1 cellular context compared by ENCODE assay signal in the genomic region with DNA sequence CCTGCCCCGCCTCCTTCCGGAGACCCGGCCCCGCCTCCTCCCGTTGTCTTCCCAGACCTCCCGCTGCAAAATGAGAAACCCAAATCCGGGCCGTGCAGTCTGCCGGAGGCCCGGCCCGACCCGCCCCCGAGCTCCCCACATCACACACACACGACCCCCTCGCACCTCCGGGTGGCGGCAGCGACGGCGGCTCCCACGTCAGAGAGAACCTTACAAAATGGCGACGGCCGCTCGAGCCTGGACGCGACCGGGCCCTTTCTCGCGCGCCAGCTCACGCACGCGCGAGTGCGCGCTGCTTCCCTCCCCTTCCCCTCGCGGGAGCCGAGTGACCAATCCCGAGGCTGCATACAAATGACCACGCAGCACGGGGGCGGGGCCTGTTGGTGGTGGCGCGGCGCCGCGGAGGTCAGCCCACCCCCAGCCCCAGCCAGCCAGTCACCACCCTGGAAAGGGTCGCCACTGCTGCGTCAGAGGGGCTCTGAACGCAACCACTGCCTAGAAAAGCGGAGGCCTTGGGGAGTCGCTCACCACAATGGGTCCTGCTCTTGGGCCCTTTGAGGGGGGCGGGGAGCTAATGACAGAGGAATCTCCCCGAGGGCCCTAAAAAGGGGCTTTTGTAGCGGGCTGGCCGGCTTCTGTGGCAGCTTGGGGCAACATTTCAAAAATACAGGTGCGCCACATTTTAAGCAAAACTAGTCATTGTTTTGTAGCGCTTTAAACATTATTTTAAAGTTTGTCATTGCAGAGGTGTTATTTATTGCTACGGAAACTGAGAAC.
TF ChIP-seq lines count a peak whose summit lies in the region.

Gene RBM4B (minus strand): TSS at position 289 of the 777 bp plus-strand sequence. CDS start 808 bp downstream, outside the sequence.

TF ChIP-seq in WTC11, 78 proteins besides CTCF, POLR2A, EP300 and RAD21 (continued from another document):
- TF ChIP-seq ARID4B (CRISPR knock-in tag; IDR thresholded peaks at IDR 0.05; ENCODE audit: borderline replicate concordance) (no peak), ETV6 (CRISPR knock-in tag; IDR thresholded peaks at IDR 0.05) (no peak), TEAD4 (CRISPR knock-in tag; IDR thresholded peaks at IDR 0.05) (no peak), ZMAT4 (CRISPR knock-in tag; IDR thresholded peaks at IDR 0.05) (no peak), E2F4 (CRISPR knock-in tag; IDR thresholded peaks at IDR 0.05; ENCODE audit: borderline replicate concordance, low read depth) (no peak), ELF4 (CRISPR knock-in tag; IDR thresholded peaks at IDR 0.05; ENCODE audit: low read depth) (no peak), MXD4 (CRISPR knock-in tag; IDR thresholded peaks at IDR 0.05; ENCODE audit: borderline replicate concordance) (no peak), NR3C1 (CRISPR knock-in tag; conservative IDR thresholded peaks at IDR 0.05; ENCODE audit: low read depth) (no peak), IRF1 (CRISPR knock-in tag; IDR thresholded peaks at IDR 0.05) (no peak), ZNF219 (CRISPR knock-in tag; IDR thresholded peaks at IDR 0.05; ENCODE audit: borderline replicate concordance) (no peak), CBFB (CRISPR knock-in tag; IDR thresholded peaks at IDR 0.05; ENCODE audit: low read depth) (no peak), ATF1 (CRISPR knock-in tag; IDR thresholded peaks at IDR 0.05) (no peak), GTF2I (CRISPR knock-in tag; conservative IDR thresholded peaks at IDR 0.05) (no peak)
- TF ChIP-seq, protein P1, sequence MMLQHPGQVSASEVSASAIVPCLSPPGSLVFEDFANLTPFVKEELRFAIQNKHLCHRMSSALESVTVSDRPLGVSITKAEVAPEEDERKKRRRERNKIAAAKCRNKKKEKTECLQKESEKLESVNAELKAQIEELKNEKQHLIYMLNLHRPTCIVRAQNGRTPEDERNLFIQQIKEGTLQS (CRISPR knock-in tag; conservative IDR thresholded peaks at IDR 0.05) = no peak
- TF ChIP-seq, protein P2, sequence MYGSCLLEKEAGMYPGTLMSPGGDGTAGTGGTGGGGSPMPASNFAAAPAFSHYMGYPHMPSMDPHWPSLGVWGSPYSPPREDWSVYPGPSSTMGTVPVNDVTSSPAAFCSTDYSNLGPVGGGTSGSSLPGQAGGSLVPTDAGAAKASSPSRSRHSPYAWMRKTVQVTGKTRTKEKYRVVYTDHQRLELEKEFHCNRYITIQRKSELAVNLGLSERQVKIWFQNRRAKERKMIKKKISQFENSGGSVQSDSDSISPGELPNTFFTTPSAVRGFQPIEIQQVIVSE (CRISPR knock-in tag; IDR thresholded peaks at IDR 0.05; ENCODE audit: borderline replicate concordance) = no peak
